ENCODE assay signal across 19 cellular contexts in genomic region chr17:7114875-7115614, GRCh38. TPM values are rescaled to one million over a fixed set of nuclear protein-coding genes. Genes with fewer than 3 reads are reported as not detected.
DNase-seq lines count a peak whose midpoint lies in the region; TF ChIP-seq lines count a peak whose summit lies in the region.
"Had no signal": no experiment of that assay in that cellular context is flagged by ENCODE, and none has a peak within 500 bp of the region (broad histone marks: within the 10 kb centered on the region; RNA-seq: fewer than 3 reads in every experiment).

No MANE protein-coding gene starts in this region.

- TF ChIP-seq CTCF in HL-60 (IDR thresholded peaks at IDR 0.05; ENCODE audit: insufficient read depth, low read length) (no peak), sigmoid colon (IDR thresholded peaks at IDR 0.05) (no peak), RWPE1 (conservative IDR thresholded peaks at IDR 0.05; ENCODE audit: low read depth) (no peak)

- H3K4me3 ChIP-seq in HL-60 (replicated peaks; ENCODE audit: insufficient read depth, low read length) (no peak overlapping the region), sigmoid colon (no peak overlapping the region)
- H3K4me3 ChIP-seq: GM12878, SK-N-MC, thoracic aorta had no signal

- POLR2A ChIA-PET in RWPE1 (lab: Yijun Ruan, JAX; ENCODE audit: low non-redundant PET) = no interaction called here

- peak; percentile 64 to 82 for DNase-seq in HL-60 (ENCODE audit: low read depth in 1 of 2, low spot score in 1 of 2)
- DNase-seq in SKM-1 (lab: John Stamatoyannopoulos, UW; ENCODE audit: unreplicated experiment) = peak; percentile 45
- peak; percentile 62 for DNase-seq in pons (ENCODE audit: low spot score)
- no peak for DNase-seq in sigmoid colon
- DNase-seq in RWPE1 (ENCODE audit: low spot score) = no peak
- no peak for DNase-seq in DMS153 treated with DMSO at 0.1 percent for 48 hours (lab: John Stamatoyannopoulos, UW; ENCODE audit: unreplicated experiment)
- DNase-seq: activated CD8-positive, alpha-beta memory T cell treated with anti-CD3 and anti-CD28 coated beads, Interleukin-2, amount 50 U/mL, for 4 hours; foreskin keratinocyte; immature natural killer cell; NCI-H1048; WERI-Rb-1 had no signal

- CTCF ChIA-PET in RWPE1 (lab: Yijun Ruan, JAX) = interaction anchor here (0.7 kb wide), 2 partner anchors 26 to 93 kb away, joined by 3 read pairs; no protein-coding TSS in a partner anchor

- intact Hi-C loops in sigmoid colon (cut with DNase I) = no loop called here

- WGBS in sigmoid colon, 2 donors = 60 to 67% methylated on average over 19 of the region's 19 CpGs

- no peaks in the 10 kb centered on the region for H3K36me3 ChIP-seq in sigmoid colon
- H3K36me3 ChIP-seq: thoracic aorta, WERI-Rb-1 had no signal

- TF ChIP-seq POLR2A in sigmoid colon (IDR thresholded peaks at IDR 0.05) = no peak

- TF ChIP-seq EP300 in sigmoid colon (IDR thresholded peaks at IDR 0.05) = no peak

- H3K9me3 ChIP-seq in sigmoid colon = no peaks in the 10 kb centered on the region
- H3K9me3 ChIP-seq: thoracic aorta had no signal

- H3K27ac ChIP-seq in HL-60 (replicated peaks) (peak overlapping the region; percentile 55), layer of hippocampus (ENCODE audit: low read depth, low read length) (peak overlapping the region; percentile 62), sigmoid colon (no peak overlapping the region), RWPE1 (no peak overlapping the region)
- H3K27ac ChIP-seq: C4-2B, foreskin keratinocyte, SK-N-MC, thoracic aorta, WERI-Rb-1 had no signal

- H3K27me3 ChIP-seq in HL-60 (ENCODE audit: insufficient read depth, poor library complexity, severe bottlenecking) (no peaks in the 10 kb centered on the region), layer of hippocampus (ENCODE audit: control insufficient read depth, insufficient read depth, low read length) (no peaks in the 10 kb centered on the region), sigmoid colon (peaks cover 0 to 20% (median 0%) of the 10 kb centered on the region in 3 donors)

- H3K4me1 ChIP-seq in sigmoid colon = peaks cover 0 to 3% (median 0%) of the 10 kb centered on the region in 4 donors
- H3K4me1 ChIP-seq: foreskin keratinocyte had no signal

RNA-seq across cellular contexts. Expression of gene ASGR2, which starts 0.4 kb away (rescaled TPM):
- total RNA-seq in sigmoid colon = 1 to 10 TPM in 1 of 4 donors, not detected in 3; 2.4 TPM
- polyA plus RNA-seq in sigmoid colon = 1 to 10 TPM in 2 of 3 donors, not detected in 1; 1.0 to 1.6 TPM
- total RNA-seq: Daoy, foreskin keratinocyte, GM12878, HT1080, pulmonary artery endothelial cell had no signal
- polyA plus RNA-seq: foreskin keratinocyte, GM12878 had no signal

RNA-seq across cellular contexts. Expression of gene CLEC10A, which starts 35.0 kb away (rescaled TPM):
- 10 to 100 TPM in 3 of 4 donors, 1 to 10 TPM in 1; 9.1 to 16.9 (median 14.1) TPM for total RNA-seq in sigmoid colon
- 10 to 100 TPM in 2 of 3 donors, 1 to 10 TPM in 1; 9.6 to 17.6 (median 15.3) TPM for polyA plus RNA-seq in sigmoid colon
- total RNA-seq: Daoy, foreskin keratinocyte, GM12878, HT1080 had no signal
- polyA plus RNA-seq: foreskin keratinocyte, GM12878 had no signal

Comparison
In these comparisons a context has a peak if more than half of its experiments do, and no peak if none do; other contexts are left out.
1. DNase-seq: peak in HL-60 (2 of 2), SKM-1 (single experiment) and pons (single experiment); none in sigmoid colon (single experiment), RWPE1 (single experiment) and DMS153 treated with DMSO at 0.1 percent for 48 hours (single experiment).
2. H3K27ac ChIP-seq: peak in HL-60 (single experiment) and layer of hippocampus (single experiment); none in sigmoid colon (0 of 4) and RWPE1 (single experiment).